In the genomic region with DNA sequence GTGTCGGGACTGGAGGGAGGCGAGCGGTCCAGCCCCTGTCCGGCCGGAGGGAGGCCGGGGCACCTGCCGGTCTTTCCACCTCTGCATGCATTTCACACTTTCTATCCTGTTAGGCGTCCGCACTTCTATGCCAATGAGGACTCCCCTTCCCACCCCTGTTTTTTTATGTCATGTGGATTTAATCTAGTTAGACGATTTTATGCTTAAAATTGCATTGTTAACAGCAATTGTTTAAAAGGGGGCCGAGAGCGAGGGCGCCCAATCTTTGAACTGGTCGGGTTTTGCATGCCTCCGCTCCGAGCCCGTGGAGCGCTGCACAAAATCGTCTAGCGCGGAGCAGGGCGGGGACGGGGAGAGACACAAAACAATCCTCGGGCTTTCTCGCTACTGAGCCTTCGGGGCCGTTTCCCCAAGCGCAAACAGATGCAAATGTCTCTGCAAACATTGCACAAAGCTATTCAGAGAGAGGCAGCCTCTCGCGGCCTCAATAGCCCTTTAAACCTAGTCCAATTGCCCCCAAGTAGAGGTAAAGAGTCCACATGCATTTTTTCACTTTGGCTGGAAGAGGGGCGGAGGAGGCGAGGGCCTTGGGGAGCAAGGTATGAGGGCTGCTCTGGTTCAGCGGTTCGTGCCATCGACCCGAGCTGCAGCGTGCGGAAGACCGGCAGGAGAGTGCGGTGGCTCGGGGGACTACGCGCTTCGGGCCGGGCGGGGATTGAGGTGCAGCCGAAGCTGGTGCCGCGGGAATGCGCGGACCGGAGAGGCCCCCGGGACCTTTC, we compare ENCODE assay signal across 2 cellular contexts.
TF ChIP-seq lines count a peak whose summit lies in the region.

No MANE protein-coding gene starts in this region.

TF ChIP-seq in GM23338, 12 proteins besides CTCF, POLR2A, EP300 and RAD21:
- TF ChIP-seq STAT1 (IDR thresholded peaks at IDR 0.05; ENCODE audit: unreplicated experiment) (no peak), EZH2 (IDR thresholded peaks at IDR 0.05; ENCODE audit: low read depth, unreplicated experiment) (peak; percentile 84)

TF ChIP-seq in neural cell, 6 proteins besides CTCF, POLR2A, EP300 and RAD21:
- TF ChIP-seq EZH2 (IDR thresholded peaks at IDR 0.05; ENCODE audit: borderline replicate concordance, insufficient read depth, low read length, poor library complexity, severe bottlenecking) (peak; percentile 4), TAF1 (IDR thresholded peaks at IDR 0.05; ENCODE audit: low read depth) (no peak)
TF ChIP-seq in neural cell: peak in this region for 1.
